ENCODE assay signal across 15 cellular contexts in genomic region chr6:46719099-46719498, GRCh38. TPM values are rescaled to one million over a fixed set of nuclear protein-coding genes. Genes with fewer than 3 reads are reported as not detected.
DNase-seq lines count a peak whose midpoint lies in the region; ATAC-seq, FAIRE-seq and TF ChIP-seq lines count a peak whose summit lies in the region.
"Had no signal": no experiment of that assay in that cellular context is flagged by ENCODE, and none has a peak within 500 bp of the region (broad histone marks: within the 10 kb centered on the region; RNA-seq: fewer than 3 reads in every experiment).

No MANE protein-coding gene starts in this region.

- POLR2A ChIA-PET in activated CD4-positive, alpha-beta T cell treated with anti-CD3 and anti-CD28 coated beads for 36 hours (lab: Charles Lee), result no interaction called here
- POLR2A ChIA-PET in activated CD4-positive, alpha-beta T cell treated with anti-CD3 and anti-CD28 coated beads, Interleukin-2, amount 10 ng/mL, durations not matched to agents 7 days and 5 days (lab: Charles Lee), result no interaction called here

- H3K4me3 ChIP-seq in RWPE2 (ENCODE audit: severe bottlenecking), result no peak overlapping the region
- no peak overlapping the region for H3K4me3 ChIP-seq in fibroblast of mammary gland (ENCODE audit: control insufficient read depth, low read depth, low read length)
- H3K4me3 ChIP-seq in small intestine (ENCODE audit: low read depth in 1 of 2, low read length in 2 of 2), result no peak overlapping the region
- H3K4me3 ChIP-seq: lower lobe of right lung, upper lobe of left lung had no signal

- CTCF ChIA-PET in activated CD4-positive, alpha-beta T cell treated with anti-CD3 and anti-CD28 coated beads for 36 hours (lab: Charles Lee), result interaction anchor here (0.7 kb wide), 1 partner anchor 629 kb away, joined by 4 read pairs; no protein-coding TSS in a partner anchor
- CTCF ChIA-PET in activated CD4-positive, alpha-beta T cell treated with anti-CD3 and anti-CD28 coated beads, Interleukin-2, amount 10 ng/mL, durations not matched to agents 7 days and 5 days (lab: Charles Lee), result no interaction called here

- H3K36me3 Mint-ChIP-seq in activated CD4-positive, alpha-beta T cell treated with anti-CD3 and anti-CD28 coated beads for 36 hours (ENCODE audit: low read depth), result no peaks in the 10 kb centered on the region
- no peaks in the 10 kb centered on the region for H3K36me3 Mint-ChIP-seq in activated CD4-positive, alpha-beta T cell treated with anti-CD3 and anti-CD28 coated beads, Interleukin-2, amount 10 ng/mL, durations not matched to agents 7 days and 5 days (ENCODE audit: low read depth)
- H3K36me3 Mint-ChIP-seq: brain had no signal

- H3K27ac Mint-ChIP-seq in activated CD4-positive, alpha-beta T cell treated with anti-CD3 and anti-CD28 coated beads for 36 hours, result no peak overlapping the region
- no peak overlapping the region for H3K27ac Mint-ChIP-seq in activated CD4-positive, alpha-beta T cell treated with anti-CD3 and anti-CD28 coated beads, Interleukin-2, amount 10 ng/mL, durations not matched to agents 7 days and 5 days
- H3K27ac Mint-ChIP-seq: brain, endodermal cell had no signal

- H3K4me1 Mint-ChIP-seq in activated CD4-positive, alpha-beta T cell treated with anti-CD3 and anti-CD28 coated beads for 36 hours, result no peaks in the 10 kb centered on the region
- no peaks in the 10 kb centered on the region for H3K4me1 Mint-ChIP-seq in activated CD4-positive, alpha-beta T cell treated with anti-CD3 and anti-CD28 coated beads, Interleukin-2, amount 10 ng/mL, durations not matched to agents 7 days and 5 days
- H3K4me1 Mint-ChIP-seq: brain, endodermal cell had no signal

- H3K4me1 ChIP-seq in RWPE2 (ENCODE audit: insufficient read depth, poor library complexity, severe bottlenecking) (peaks cover 8% of the 10 kb centered on the region), small intestine (ENCODE audit: control insufficient read depth in 2 of 2, insufficient read depth in 1 of 2, low read depth in 1 of 2, low read length in 1 of 2) (no peaks in the 10 kb centered on the region)
- H3K4me1 ChIP-seq: lower lobe of right lung, upper lobe of left lung had no signal

- peaks cover 21% of the 10 kb centered on the region for H3K27me3 Mint-ChIP-seq in activated CD4-positive, alpha-beta T cell treated with anti-CD3 and anti-CD28 coated beads for 36 hours
- peaks cover 6% of the 10 kb centered on the region for H3K27me3 Mint-ChIP-seq in activated CD4-positive, alpha-beta T cell treated with anti-CD3 and anti-CD28 coated beads, Interleukin-2, amount 10 ng/mL, durations not matched to agents 7 days and 5 days

- no peak overlapping the region for H3K4me3 Mint-ChIP-seq in activated CD4-positive, alpha-beta T cell treated with anti-CD3 and anti-CD28 coated beads for 36 hours
- no peak overlapping the region for H3K4me3 Mint-ChIP-seq in activated CD4-positive, alpha-beta T cell treated with anti-CD3 and anti-CD28 coated beads, Interleukin-2, amount 10 ng/mL, durations not matched to agents 7 days and 5 days
- H3K4me3 Mint-ChIP-seq: brain, endodermal cell had no signal

- H3K9me3 Mint-ChIP-seq in activated CD4-positive, alpha-beta T cell treated with anti-CD3 and anti-CD28 coated beads for 36 hours (ENCODE audit: low read depth), result no peaks in the 10 kb centered on the region
- H3K9me3 Mint-ChIP-seq in activated CD4-positive, alpha-beta T cell treated with anti-CD3 and anti-CD28 coated beads, Interleukin-2, amount 10 ng/mL, durations not matched to agents 7 days and 5 days, result no peaks in the 10 kb centered on the region
- H3K9me3 Mint-ChIP-seq: brain, endodermal cell had no signal

- no peak for DNase-seq in activated CD4-positive, alpha-beta T cell treated with anti-CD3 and anti-CD28 coated beads for 36 hours
- no peak for DNase-seq in activated CD4-positive, alpha-beta T cell treated with anti-CD3 and anti-CD28 coated beads, Interleukin-2, amount 10 ng/mL, durations not matched to agents 7 days and 5 days
- peak; percentile 62 for DNase-seq in RWPE2 (ENCODE audit: low spot score)
- peak; percentile 88 for DNase-seq in fibroblast of mammary gland (ENCODE audit: low read depth)
- peak; percentile 67 for DNase-seq in small intestine
- no peak for DNase-seq in activated T-cell treated with anti-CD3 and anti-CD28 coated beads for 4 hours
- DNase-seq: activated CD4-positive, alpha-beta T cell treated with anti-CD3 and anti-CD28 coated beads, Interleukin-2, amount 50 U/mL, for 1 hour; endodermal cell; lower lobe of right lung; NCI-H2171; upper lobe of left lung had no signal

- no peaks in the 10 kb centered on the region for H3K9me3 ChIP-seq in RWPE2 (ENCODE audit: severe bottlenecking)
- H3K9me3 ChIP-seq in small intestine (ENCODE audit: control insufficient read depth, low read depth), result no peaks in the 10 kb centered on the region
- H3K9me3 ChIP-seq: lower lobe of right lung, upper lobe of left lung had no signal

- intact Hi-C loops in activated CD4-positive, alpha-beta T cell treated with anti-CD3 and anti-CD28 coated beads for 36 hours (cut with DNase I, micrococcal nuclease), result no loop called here

- 19 to 33% (median 21%) methylated on average over 1 of the region's 1 CpG for WGBS in small intestine, 3 donors

- no peak for TF ChIP-seq CTCF in RWPE2 (IDR thresholded peaks at IDR 0.05; ENCODE audit: poor library complexity, severe bottlenecking)
- TF ChIP-seq CTCF in fibroblast of mammary gland (conservative IDR thresholded peaks at IDR 0.05; ENCODE audit: control insufficient read depth, insufficient read depth, low read depth, low read length), result no peak

- ATAC-seq in activated CD4-positive, alpha-beta T cell treated with anti-CD3 and anti-CD28 coated beads for 36 hours, result peak; percentile 60
- ATAC-seq in RWPE2 (ENCODE audit: low read depth) (peak; percentile 96), GM21423 (IDR thresholded peaks at IDR 0.05; ENCODE audit: unreplicated experiment) (no peak), HG02678 (IDR thresholded peaks at IDR 0.05; ENCODE audit: unreplicated experiment) (no peak)

- H3K36me3 ChIP-seq in RWPE2 (ENCODE audit: low read depth) (no peaks in the 10 kb centered on the region), small intestine (ENCODE audit: control insufficient read depth in 2 of 2, insufficient read depth in 2 of 2, low read length in 2 of 2) (no peaks in the 10 kb centered on the region)
- H3K36me3 ChIP-seq: lower lobe of right lung, upper lobe of left lung had no signal

- H3K27ac ChIP-seq in RWPE2 (ENCODE audit: poor library complexity, severe bottlenecking), result no peak overlapping the region
- no peak overlapping the region for H3K27ac ChIP-seq in small intestine (ENCODE audit: low read depth in 1 of 2, low read length in 1 of 2)
- H3K27ac ChIP-seq: lower lobe of right lung, upper lobe of left lung had no signal

- FAIRE-seq in small intestine (lab: Jason Lieb, UNC), result no peak

- H3K27me3 ChIP-seq in RWPE2 (ENCODE audit: insufficient read depth, poor library complexity, severe bottlenecking), result no peaks in the 10 kb centered on the region
- peaks cover 2 to 5% of the 10 kb centered on the region in 2 donors for H3K27me3 ChIP-seq in small intestine (ENCODE audit: control insufficient read depth in 2 of 2, insufficient read depth in 2 of 2, low read length in 2 of 2)
- H3K27me3 ChIP-seq: upper lobe of left lung had no signal

RNA-seq across cellular contexts. Expression of gene PLA2G7, which starts 16.1 kb away (rescaled TPM):
- not detected for total RNA-seq in activated CD4-positive, alpha-beta T cell treated with anti-CD3 and anti-CD28 coated beads for 36 hours
- total RNA-seq in activated CD4-positive, alpha-beta T cell treated with anti-CD3 and anti-CD28 coated beads, Interleukin-2, amount 10 ng/mL, durations not matched to agents 7 days and 5 days, result not detected
- polyA plus RNA-seq in small intestine, result 1 to 10 TPM in 2 of 3 donors, under 1 TPM in 1; 0.67 to 3.5 (median 1.5) TPM
- total RNA-seq: A673 had no signal

RNA-seq across cellular contexts. Expression of gene ANKRD66, which starts 27.6 kb away (rescaled TPM):
- not detected for total RNA-seq in activated CD4-positive, alpha-beta T cell treated with anti-CD3 and anti-CD28 coated beads for 36 hours
- not detected for total RNA-seq in activated CD4-positive, alpha-beta T cell treated with anti-CD3 and anti-CD28 coated beads, Interleukin-2, amount 10 ng/mL, durations not matched to agents 7 days and 5 days
- not detected for polyA plus RNA-seq in small intestine
- total RNA-seq: A673, endodermal cell had no signal

RNA-seq across cellular contexts. Expression of gene TDRD6, which starts 31.4 kb away (rescaled TPM):
- not detected for total RNA-seq in activated CD4-positive, alpha-beta T cell treated with anti-CD3 and anti-CD28 coated beads for 36 hours
- not detected for total RNA-seq in activated CD4-positive, alpha-beta T cell treated with anti-CD3 and anti-CD28 coated beads, Interleukin-2, amount 10 ng/mL, durations not matched to agents 7 days and 5 days
- under 1 TPM in 1 of 3 donors, not detected in 2; 0.04 TPM for polyA plus RNA-seq in small intestine
- total RNA-seq: A673 had no signal

Comparison
In these comparisons a context has a peak if more than half of its experiments do, and no peak if none do; other contexts are left out.
1. ATAC-seq: peak in activated CD4-positive, alpha-beta T cell treated with anti-CD3 and anti-CD28 coated beads for 36 hours (single experiment) and RWPE2 (single experiment); none in GM21423 (single experiment) and HG02678 (single experiment).
2. DNase-seq: peak in RWPE2 (single experiment), fibroblast of mammary gland (single experiment) and small intestine (single experiment); none in activated CD4-positive, alpha-beta T cell treated with anti-CD3 and anti-CD28 coated beads for 36 hours (single experiment), activated CD4-positive, alpha-beta T cell treated with anti-CD3 and anti-CD28 coated beads, Interleukin-2, amount 10 ng/mL, durations not matched to agents 7 days and 5 days (single experiment) and activated T-cell treated with anti-CD3 and anti-CD28 coated beads for 4 hours (single experiment).